Comparison of ENCODE assay signal across 8 cellular contexts in the genomic region with DNA sequence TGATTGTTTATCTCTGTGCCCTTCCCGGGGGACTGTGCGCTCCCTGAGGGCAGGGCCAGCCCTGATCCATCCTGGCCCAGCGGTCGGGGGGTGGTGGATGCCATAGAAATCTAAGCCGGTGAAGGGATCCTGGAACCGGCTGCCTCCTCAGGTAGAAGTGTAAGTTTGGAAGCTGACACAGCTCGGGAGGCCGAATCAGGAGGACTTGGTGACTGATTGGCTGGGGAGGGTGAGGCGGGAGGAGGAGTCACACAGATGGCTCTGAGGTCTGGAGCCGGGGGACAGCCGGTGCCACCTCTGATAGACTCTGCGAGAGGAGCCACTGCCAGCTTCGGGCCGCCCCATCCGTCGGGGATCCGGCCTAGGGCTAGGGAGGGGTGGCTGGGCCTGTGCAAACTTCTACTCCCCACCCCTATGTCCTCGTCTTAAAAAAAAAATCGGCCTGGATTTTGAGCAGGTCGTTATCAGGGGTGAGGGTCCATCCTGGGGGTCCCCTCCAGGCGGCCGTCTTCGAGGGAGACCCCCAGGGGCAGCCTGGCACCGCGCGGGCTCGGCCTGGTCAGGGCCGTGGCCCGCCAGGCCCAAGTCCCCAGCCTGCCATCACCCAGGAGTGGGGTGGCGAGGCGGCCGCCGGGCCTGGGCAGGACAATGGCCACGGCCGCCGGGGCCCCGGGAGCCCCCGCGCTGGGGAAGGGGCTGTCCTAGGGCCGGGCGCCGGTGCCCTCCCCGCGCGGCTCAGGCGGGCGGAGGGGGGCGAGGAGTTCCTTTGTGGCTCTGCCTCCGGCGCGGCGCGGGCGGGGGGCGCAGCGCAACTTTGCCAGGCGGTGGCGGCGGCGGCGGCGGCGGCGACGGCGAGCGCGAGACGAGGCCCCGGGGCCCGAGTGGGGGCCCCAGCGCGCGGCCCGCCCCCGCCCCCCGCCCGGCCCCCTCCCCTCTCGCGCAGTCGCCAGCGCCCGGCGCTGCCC. TPM values are rescaled to one million over a fixed set of nuclear protein-coding genes. Genes with fewer than 3 reads are reported as not detected.
DNase-seq lines count a peak whose midpoint lies in the region; ATAC-seq and TF ChIP-seq lines count a peak whose summit lies in the region.

No MANE protein-coding gene starts in this region.

- peaks cover 23% of the 10 kb centered on the region for H3K36me3 Mint-ChIP-seq in dendritic cell treated with granulocyte-macrophage colony-stimulating factor and Interleukin-4, amounts not matched to agents 40 ng/mL and 50 ng/mL, for 4 days (ENCODE audit: low read depth)

- DNase-seq in BE2C = peak; percentile 21
- DNase-seq in NCI-H2107 treated with DMSO at 0.1 percent for 48 hours (lab: John Stamatoyannopoulos, UW; ENCODE audit: unreplicated experiment) = peak; percentile 89
- peak; percentile 74 for DNase-seq in activated CD4-positive, alpha-beta T cell treated with anti-CD3 and anti-CD28 coated beads for 48 hours
- DNase-seq in left kidney (ENCODE audit: low read depth, low spot score) = peak; percentile 93
- peak; percentile 16 to 37 for DNase-seq in stimulated activated CD4-positive, alpha-beta T cell treated with anti-CD3 and anti-CD28 coated beads, Interleukin-1b, Interleukin-23, amount 100 ng/mL, for 4 hours (ENCODE audit: low read depth in 2 of 2)

- H3K4me1 Mint-ChIP-seq in dendritic cell treated with granulocyte-macrophage colony-stimulating factor and Interleukin-4, amounts not matched to agents 40 ng/mL and 50 ng/mL, for 4 days (ENCODE audit: low read depth) = peaks cover 41% of the 10 kb centered on the region

- no peaks in the 10 kb centered on the region for H3K36me3 ChIP-seq in BE2C

- intact Hi-C loops in dendritic cell treated with granulocyte-macrophage colony-stimulating factor and Interleukin-4, amounts not matched to agents 40 ng/mL and 50 ng/mL, for 4 days (cut with micrococcal nuclease) = no loop called here

- TF ChIP-seq CTCF in BE2C (IDR thresholded peaks at IDR 0.05; ENCODE audit: low read depth, low read length) = no peak

- H3K27ac Mint-ChIP-seq in dendritic cell treated with granulocyte-macrophage colony-stimulating factor and Interleukin-4, amounts not matched to agents 40 ng/mL and 50 ng/mL, for 4 days = peak overlapping the region; percentile 81

- H3K9me3 Mint-ChIP-seq in dendritic cell treated with granulocyte-macrophage colony-stimulating factor and Interleukin-4, amounts not matched to agents 40 ng/mL and 50 ng/mL, for 4 days = peaks cover 10% of the 10 kb centered on the region

- ATAC-seq in GM19455 (IDR thresholded peaks at IDR 0.05; ENCODE audit: unreplicated experiment) (peak; percentile 47), HG03378 (IDR thresholded peaks at IDR 0.05; ENCODE audit: unreplicated experiment) (no peak)

- H3K27me3 ChIP-seq in BE2C = no peaks in the 10 kb centered on the region

- peaks cover 18% of the 10 kb centered on the region for H3K27me3 Mint-ChIP-seq in dendritic cell treated with granulocyte-macrophage colony-stimulating factor and Interleukin-4, amounts not matched to agents 40 ng/mL and 50 ng/mL, for 4 days

- H3K4me1 ChIP-seq in BE2C = no peaks in the 10 kb centered on the region

- H3K4me3 ChIP-seq in BE2C (ENCODE audit: low read depth, low read length) = no peak overlapping the region

- H3K4me3 Mint-ChIP-seq in dendritic cell treated with granulocyte-macrophage colony-stimulating factor and Interleukin-4, amounts not matched to agents 40 ng/mL and 50 ng/mL, for 4 days = peak overlapping the region; percentile 69

- H3K9me3 ChIP-seq in BE2C = no peaks in the 10 kb centered on the region

RNA-seq across cellular contexts. Expression of a gene that starts 0.7 kb away (rescaled TPM):
- polyA plus RNA-seq in BE2C (2012; ENCODE audit: insufficient read depth, insufficient read length, low read depth) = 31.2 TPM

Comparison
In these comparisons a context has a peak if more than half of its experiments do, and no peak if none do; other contexts are left out.
1. DNase-seq: peak in every context shown above with its lines; median percentile 93 in left kidney; 89 in NCI-H2107 treated with DMSO at 0.1 percent for 48 hours; 74 in activated CD4-positive, alpha-beta T cell treated with anti-CD3 and anti-CD28 coated beads for 48 hours; 26 in stimulated activated CD4-positive, alpha-beta T cell treated with anti-CD3 and anti-CD28 coated beads, Interleukin-1b, Interleukin-23, amount 100 ng/mL, for 4 hours; 21 in BE2C.